ENCODE assay signal across 25 cellular contexts in genomic region chr2:103616891-103617290, GRCh38.
"Had no signal": no experiment of that assay in that cellular context is flagged by ENCODE, and none has a peak within 500 bp of the region (broad histone marks: within the 10 kb centered on the region; RNA-seq: fewer than 3 reads in every experiment).

No MANE protein-coding gene starts in this region.

- ATAC-seq: naive thymus-derived CD4-positive, alpha-beta T cell; natural killer cell; pancreas; right cardiac atrium; right lobe of liver; stimulated activated naive B cell treated with anti-CD40 and anti-IgM and Interleukin-4, amounts not matched to agents 10 μg/mL and 1 μg/mL and 100 μg/mL, for 72 hours had no signal

- H3K27me3 ChIP-seq: neural progenitor cell, pancreas, right lobe of liver, sigmoid colon, stomach, thyroid gland, tibial nerve, upper lobe of left lung, vagina had no signal

- DNase-seq: naive thymus-derived CD4-positive, alpha-beta T cell; natural killer cell; occipital lobe; pancreas; right cardiac atrium; right lobe of liver; sigmoid colon; small intestine; stimulated activated CD4-positive, alpha-beta T cell treated with anti-CD3 and anti-CD28 coated beads, Interleukin-15, amount 100 ng/mL, for 24 hours; stimulated activated CD4-positive, alpha-beta T cell treated with anti-CD3 and anti-CD28 coated beads, Interleukin-4, amount 100 ng/mL, for 1 hour; stimulated activated CD4-positive, alpha-beta T cell treated with anti-CD3 and anti-CD28 coated beads, Interleukin-4, amount 100 ng/mL, for 4 hours; stimulated activated CD8-positive, alpha-beta memory T cell treated with anti-CD3 and anti-CD28 coated beads, Interleukin-4, amount 100 ng/mL, for 48 hours; stimulated activated naive B cell treated with anti-CD40 and anti-IgM and Interleukin-4, amounts not matched to agents 10 μg/mL and 1 μg/mL and 100 μg/mL, for 72 hours; stimulated activated naive CD4-positive, alpha-beta T cell treated with Interleukin-2 at 50 U/mL for 16 hours; stomach; thyroid gland; trophoblast cell; upper lobe of left lung had no signal

- H3K4me3 Mint-ChIP-seq: naive thymus-derived CD4-positive, alpha-beta T cell; natural killer cell; nephron; neural progenitor cell; stimulated activated naive B cell treated with anti-CD40 and anti-IgM and Interleukin-4, amounts not matched to agents 10 μg/mL and 1 μg/mL and 100 μg/mL, for 72 hours; stimulated activated naive CD8-positive, alpha-beta T cell treated with anti-CD3 and anti-CD28 coated beads, Interleukin-15, Interleukin-2, amounts not matched to agents 100 ng/mL and 50 ng/mL, for 24 hours had no signal

- H3K4me1 ChIP-seq: neural progenitor cell, pancreas, prostate gland, right lobe of liver, sigmoid colon, stomach, thyroid gland, tibial nerve, upper lobe of left lung, vagina had no signal

- H3K27me3 Mint-ChIP-seq: naive thymus-derived CD4-positive, alpha-beta T cell; stimulated activated naive B cell treated with anti-CD40 and anti-IgM and Interleukin-4, amounts not matched to agents 10 μg/mL and 1 μg/mL and 100 μg/mL, for 72 hours; stimulated activated naive CD8-positive, alpha-beta T cell treated with anti-CD3 and anti-CD28 coated beads, Interleukin-15, Interleukin-2, amounts not matched to agents 100 ng/mL and 50 ng/mL, for 24 hours had no signal

- H3K27ac Mint-ChIP-seq: naive thymus-derived CD4-positive, alpha-beta T cell; natural killer cell; nephron; neural progenitor cell; stimulated activated naive B cell treated with anti-CD40 and anti-IgM and Interleukin-4, amounts not matched to agents 10 μg/mL and 1 μg/mL and 100 μg/mL, for 72 hours; stimulated activated naive CD8-positive, alpha-beta T cell treated with anti-CD3 and anti-CD28 coated beads, Interleukin-15, Interleukin-2, amounts not matched to agents 100 ng/mL and 50 ng/mL, for 24 hours had no signal

- H3K4me3 ChIP-seq: neural progenitor cell, pancreas, prostate gland, right lobe of liver, sigmoid colon, stomach, thoracic aorta, thyroid gland, tibial nerve, upper lobe of left lung, vagina had no signal

- H3K9me3 ChIP-seq: pancreas, prostate gland, thyroid gland, vagina had no signal

- H2AFZ ChIP-seq: neural progenitor cell had no signal

- H3K36me3 Mint-ChIP-seq: naive thymus-derived CD4-positive, alpha-beta T cell; neural progenitor cell; stimulated activated naive B cell treated with anti-CD40 and anti-IgM and Interleukin-4, amounts not matched to agents 10 μg/mL and 1 μg/mL and 100 μg/mL, for 72 hours had no signal

- H3K27ac ChIP-seq: neural progenitor cell, pancreas, prostate gland, right lobe of liver, sigmoid colon, stomach, thoracic aorta, thyroid gland, tibial nerve, upper lobe of left lung, vagina had no signal

- H3K36me3 ChIP-seq: pancreas, prostate gland, right lobe of liver, sigmoid colon, stomach, thoracic aorta, thyroid gland, tibial nerve, upper lobe of left lung, vagina had no signal

- H3K9ac ChIP-seq: neural progenitor cell had no signal

- H3K4me1 Mint-ChIP-seq: naive thymus-derived CD4-positive, alpha-beta T cell; natural killer cell; nephron; neural progenitor cell; stimulated activated naive B cell treated with anti-CD40 and anti-IgM and Interleukin-4, amounts not matched to agents 10 μg/mL and 1 μg/mL and 100 μg/mL, for 72 hours had no signal

- H3K4me2 ChIP-seq: neural progenitor cell had no signal
